ENCODE assay signal across 1 cellular context in genomic region chr3:184377374-184377773, GRCh38.
TF ChIP-seq lines count a peak whose summit lies in the region.

No MANE protein-coding gene starts in this region.

TF ChIP-seq in H1, 55 proteins besides CTCF, POLR2A, EP300 and RAD21:
- TF ChIP-seq CBX5 (IDR thresholded peaks at IDR 0.05; ENCODE audit: low read depth, low read length), result no peak
- no peak for TF ChIP-seq MAFK (IDR thresholded peaks at IDR 0.05; ENCODE audit: low read depth, low read length)
